Comparison of ENCODE assay signal across 8 cellular contexts in the genomic region with DNA sequence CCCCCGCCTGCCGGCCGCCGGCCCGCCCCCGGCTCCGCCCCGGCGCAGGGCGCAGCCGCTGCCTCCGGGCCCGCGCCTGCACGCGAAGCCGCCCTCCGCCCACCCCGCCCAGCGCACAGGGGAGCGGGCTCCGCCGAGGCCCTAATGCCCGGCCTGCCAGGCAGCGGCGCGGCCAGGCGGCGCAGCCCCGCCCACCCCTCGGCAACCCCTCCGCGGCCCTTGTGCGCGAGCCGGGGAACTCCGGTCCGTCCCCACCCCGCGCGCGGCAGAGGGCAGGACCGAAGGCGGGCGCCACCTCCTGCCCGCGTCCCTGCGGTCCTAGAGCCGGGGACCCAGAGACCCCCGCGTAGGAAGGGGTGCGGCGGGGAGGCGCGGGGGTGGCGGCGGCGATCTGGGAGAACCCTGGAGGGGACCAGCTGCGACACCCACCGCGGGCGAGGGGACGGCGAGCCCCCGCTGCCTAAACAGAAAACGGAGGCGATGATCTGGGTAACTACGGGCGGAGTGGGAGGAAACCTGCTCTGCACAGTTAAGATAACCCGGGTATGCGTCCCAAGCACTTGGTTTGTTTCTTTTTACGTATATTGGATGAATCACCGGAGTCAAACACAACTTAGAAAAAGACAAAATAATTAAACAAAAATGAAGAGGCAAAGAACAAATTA. TPM values are rescaled to one million over a fixed set of nuclear protein-coding genes. Genes with fewer than 3 reads are reported as not detected.
DNase-seq lines count a peak whose midpoint lies in the region; ATAC-seq, FAIRE-seq and TF ChIP-seq lines count a peak whose summit lies in the region.

No MANE protein-coding gene starts in this region.

- no peaks in the 10 kb centered on the region for H3K9me3 ChIP-seq in kidney (ENCODE audit: control insufficient read depth in 1 of 2, low read length in 2 of 2)

- H3K27ac Mint-ChIP-seq in central memory CD8-positive, alpha-beta T cell (ENCODE audit: low read depth) = peak overlapping the region; percentile 96

- no peak for FAIRE-seq in kidney (lab: Jason Lieb, UNC)

- H3K27ac ChIP-seq in kidney (ENCODE audit: low read depth in 2 of 2, low read length in 2 of 2) = peak overlapping the region; percentile 85 to 90

- H3K9ac ChIP-seq in kidney (ENCODE audit: low read length in 2 of 2) = peak overlapping the region; percentile 29 to 37

- H3K27me3 Mint-ChIP-seq in central memory CD8-positive, alpha-beta T cell = no peaks in the 10 kb centered on the region

- intact Hi-C loops in kidney (cut with DNase I) = no loop called here

- H3K4me1 ChIP-seq in kidney (ENCODE audit: control insufficient read depth in 1 of 2, insufficient read depth in 1 of 2, low read depth in 1 of 2, low read length in 2 of 2) = peaks cover 22 to 25% of the 10 kb centered on the region in 2 donors

- H3K4me3 ChIP-seq in kidney (ENCODE audit: low read length in 2 of 2) = peak overlapping the region; percentile 60 to 84

- DNase-seq in AG08396 (ENCODE audit: low spot score) (peak; percentile 97), NCI-H345 (lab: John Stamatoyannopoulos, UW) (peak; percentile 88), kidney (peak; percentile 98)
- DNase-seq in central memory CD8-positive, alpha-beta T cell (ENCODE audit: low spot score in 2 of 2) = peak; percentile 77 to 88
- peak; percentile 86 to 90 for DNase-seq in stimulated activated CD4-positive, alpha-beta T cell treated with anti-CD3 and anti-CD28 coated beads, Interleukin-15, amount 100 ng/mL, for 1 hour (ENCODE audit: low read depth in 1 of 2, low spot score in 1 of 2)

- H3K4me3 Mint-ChIP-seq in central memory CD8-positive, alpha-beta T cell = peak overlapping the region; percentile 88

- H3K4me1 Mint-ChIP-seq in central memory CD8-positive, alpha-beta T cell = peaks cover 42% of the 10 kb centered on the region

- TF ChIP-seq CTCF in kidney (IDR thresholded peaks at IDR 0.05; ENCODE audit: borderline replicate concordance, extremely low read depth, insufficient read depth) = peak; percentile 14

- peaks cover 8% of the 10 kb centered on the region for H3K36me3 Mint-ChIP-seq in central memory CD8-positive, alpha-beta T cell (ENCODE audit: insufficient read depth)

- H3K36me3 ChIP-seq in kidney (ENCODE audit: control insufficient read depth in 1 of 2, insufficient read depth in 2 of 2, low read length in 2 of 2) = no peaks in the 10 kb centered on the region

- ATAC-seq in GM18868 (IDR thresholded peaks at IDR 0.05; ENCODE audit: unreplicated experiment) (peak; percentile 78), HG03097 (IDR thresholded peaks at IDR 0.05; ENCODE audit: low FRiP score, unreplicated experiment) (peak; percentile 70)
- ATAC-seq in activated CD4-positive, CD25-positive, alpha-beta regulatory T cell treated with anti-CD3 and anti-CD28 coated beads, Interleukin-2, amount 50 U/mL, for 24 hours = peak; percentile 83 to 84
- peak; percentile 90 for ATAC-seq in central memory CD8-positive, alpha-beta T cell (replicated peaks; ENCODE audit: extremely low read depth, poor library complexity, severe bottlenecking)

- no peaks in the 10 kb centered on the region for H3K9me3 Mint-ChIP-seq in central memory CD8-positive, alpha-beta T cell

RNA-seq across cellular contexts. Expression of a gene that starts 0.4 kb away (rescaled TPM):
- 27.5 TPM for total RNA-seq in kidney
- polyA plus RNA-seq in kidney (ENCODE audit: insufficient read depth, low read depth, low replicate concordance) = 15.0 TPM

Comparison
In these comparisons a context has a peak if more than half of its experiments do, and no peak if none do; other contexts are left out.
1. Peak in every context shown above with its lines: DNase-seq, ATAC-seq, H3K4me3 ChIP-seq and H3K27ac ChIP-seq.